In the genomic region with DNA sequence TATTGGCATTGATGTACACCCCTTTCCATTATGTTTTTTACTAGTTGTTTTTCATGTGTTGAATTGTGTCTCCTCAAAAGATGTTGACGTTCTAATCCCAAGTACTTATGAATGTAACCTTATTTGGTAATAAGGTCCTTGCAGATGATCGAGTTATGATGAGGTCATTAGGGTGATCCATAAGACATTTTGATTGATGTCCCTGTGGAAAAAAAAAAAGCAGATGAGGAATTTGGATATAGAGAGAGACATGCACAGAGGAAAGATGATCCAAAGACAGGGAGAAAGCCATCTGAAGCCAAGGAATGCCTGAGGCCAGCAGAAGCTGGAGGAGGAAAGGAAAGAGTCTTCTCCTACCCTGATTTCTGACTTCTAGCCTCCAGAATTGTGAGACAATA, we compare ENCODE assay signal across 9 cellular contexts.
A peak's percentile ranks its signal among the peaks of the same experiment; 100 is the strongest.
DNase-seq lines count a peak whose midpoint lies in the region; ATAC-seq and TF ChIP-seq lines count a peak whose summit lies in the region.
"Had no signal": no experiment of that assay in that cellular context is flagged by ENCODE, and none has a peak within 500 bp of the region (broad histone marks: within the 10 kb centered on the region; RNA-seq: fewer than 3 reads in every experiment).

No MANE protein-coding gene starts in this region.

- ATAC-seq in right lobe of liver: peak in 1 of 4 donors; percentile 7
- no peak for ATAC-seq in HG02642 (IDR thresholded peaks at IDR 0.05; ENCODE audit: poor library complexity, unreplicated experiment)
- no peak for ATAC-seq in naive thymus-derived CD8-positive, alpha-beta T cell
- ATAC-seq: CD8-positive, alpha-beta T cell had no signal

- POLR2A ChIA-PET in naive thymus-derived CD8-positive, alpha-beta T cell (lab: Charles Lee): no interaction called here

- TF ChIP-seq POLR2A in right lobe of liver (IDR thresholded peaks at IDR 0.05): no peak

- H3K4me3 ChIP-seq in right lobe of liver: no peak overlapping the region

- peak overlapping the region in 2 of 3 donors; percentile 40 to 54 for H3K27ac ChIP-seq in right lobe of liver

- no peak for TF ChIP-seq CTCF in right lobe of liver (IDR thresholded peaks at IDR 0.05)

- peaks cover 0 to 2% (median 0%) of the 10 kb centered on the region in 9 donors for H3K9me3 Mint-ChIP-seq in naive thymus-derived CD8-positive, alpha-beta T cell
- H3K9me3 Mint-ChIP-seq: CD8-positive, alpha-beta T cell had no signal

- H3K4me1 Mint-ChIP-seq in naive thymus-derived CD8-positive, alpha-beta T cell: no peaks in the 10 kb centered on the region
- H3K4me1 Mint-ChIP-seq: CD14-positive monocyte had no signal

- intact Hi-C loops in right lobe of liver (cut with DNase I): no loop called here

- H3K27me3 ChIP-seq in right lobe of liver: no peaks in the 10 kb centered on the region

- H3K36me3 ChIP-seq in right lobe of liver: no peaks in the 10 kb centered on the region

- 39% methylated on average over 2 of the region's 2 CpGs for WGBS in right lobe of liver (ENCODE audit: insufficient coverage, low coverage, low lambda C conversion rate, missing lambda C conversion rate)

- H3K36me3 Mint-ChIP-seq in naive thymus-derived CD8-positive, alpha-beta T cell: no peaks in the 10 kb centered on the region
- H3K36me3 Mint-ChIP-seq: CD14-positive monocyte; CD8-positive, alpha-beta T cell had no signal

- peaks cover 0 to 4% (median 2%) of the 10 kb centered on the region in 5 donors for H3K27me3 Mint-ChIP-seq in naive thymus-derived CD8-positive, alpha-beta T cell

- H3K9me3 ChIP-seq in right lobe of liver: no peaks in the 10 kb centered on the region

- peaks cover 0 to 20% (median 0%) of the 10 kb centered on the region in 4 donors for H3K4me1 ChIP-seq in right lobe of liver

- no peak overlapping the region for H3K27ac Mint-ChIP-seq in naive thymus-derived CD8-positive, alpha-beta T cell
- H3K27ac Mint-ChIP-seq: CD14-positive monocyte; CD8-positive, alpha-beta T cell had no signal

- H3K4me3 Mint-ChIP-seq in naive thymus-derived CD8-positive, alpha-beta T cell: no peak overlapping the region
- H3K4me3 Mint-ChIP-seq: CD14-positive monocyte; CD8-positive, alpha-beta T cell had no signal

- DNase-seq in HCEC 1CT (peak; percentile 3), amniotic epithelial cell (ENCODE audit: low read depth) (peak; percentile 63), right lobe of liver (no peak), NCI-H128 (lab: John Stamatoyannopoulos, UW; ENCODE audit: unreplicated experiment) (no peak)
- no peak for DNase-seq in naive thymus-derived CD8-positive, alpha-beta T cell
- DNase-seq: CD8-positive, alpha-beta T cell; COR-L47 had no signal

Comparison
In these comparisons a context has a peak if more than half of its experiments do, and no peak if none do; other contexts are left out.
1. DNase-seq: peak in HCEC 1CT (single experiment) and amniotic epithelial cell (single experiment); none in right lobe of liver (0 of 3), naive thymus-derived CD8-positive, alpha-beta T cell (0 of 10) and NCI-H128 (single experiment).